Comparison of ENCODE assay signal across 1 cellular context in the genomic region with DNA sequence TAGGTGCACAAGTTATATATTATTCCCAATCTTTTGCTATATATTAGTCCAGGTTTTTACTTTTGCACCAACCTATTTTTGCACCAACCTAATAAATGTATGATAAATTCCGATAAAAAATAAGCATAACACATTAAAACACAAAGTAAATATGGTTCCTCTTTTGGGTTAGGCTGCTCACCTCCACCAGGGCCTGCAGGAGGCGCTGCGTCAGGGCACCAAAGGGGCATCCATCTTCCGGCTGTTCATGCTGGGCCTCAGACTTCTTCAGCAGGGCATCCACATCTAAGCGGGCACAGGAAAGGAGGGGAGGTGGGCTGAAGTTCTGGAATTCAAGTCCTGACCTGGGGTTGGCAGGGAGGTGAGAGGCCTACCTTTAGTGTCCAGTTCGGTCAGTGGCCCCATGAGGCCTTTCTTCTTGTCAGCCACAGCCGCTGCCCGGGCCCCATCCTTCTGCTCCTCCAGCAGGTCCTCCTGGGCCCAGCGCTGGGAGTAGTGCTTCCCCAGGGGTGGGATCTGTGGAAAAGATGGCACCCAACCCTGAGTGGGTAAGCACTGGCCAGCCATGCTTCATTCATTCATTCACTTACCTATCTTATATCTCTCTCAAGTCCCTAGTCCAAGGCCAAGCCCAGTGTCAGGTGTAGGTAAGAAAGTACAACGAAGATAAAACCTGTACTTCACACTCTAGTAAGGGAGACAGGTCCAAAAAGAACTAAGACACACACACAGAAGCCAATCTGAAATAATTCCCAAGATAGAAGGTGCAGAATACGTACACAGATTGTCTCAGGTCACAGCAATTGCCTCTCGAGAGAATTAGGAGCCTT.
TF ChIP-seq lines count a peak whose summit lies in the region.

No MANE protein-coding gene starts in this region.

TF ChIP-seq in H1, 55 proteins besides CTCF, POLR2A, EP300 and RAD21:
- TF ChIP-seq SAP30 (IDR thresholded peaks at IDR 0.05; ENCODE audit: insufficient read depth, insufficient replicate concordance, low read length) = no peak
- TF ChIP-seq POLR2AphosphoS5 (IDR thresholded peaks at IDR 0.05; ENCODE audit: low read depth, low read length) = no peak
- TF ChIP-seq TBP (IDR thresholded peaks at IDR 0.05; ENCODE audit: low read depth, low read length) = no peak
- TF ChIP-seq, protein P1, sequence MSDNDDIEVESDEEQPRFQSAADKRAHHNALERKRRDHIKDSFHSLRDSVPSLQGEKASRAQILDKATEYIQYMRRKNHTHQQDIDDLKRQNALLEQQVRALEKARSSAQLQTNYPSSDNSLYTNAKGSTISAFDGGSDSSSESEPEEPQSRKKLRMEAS (IDR thresholded peaks at IDR 0.05) = no peak
- TF ChIP-seq YY1 (IDR thresholded peaks at IDR 0.05; ENCODE audit: low read depth, low read length) = peak; percentile 80
